ENCODE assay signal across 8 cellular contexts in genomic region chr22:23521442-23522113, GRCh38. TPM values are rescaled to one million over a fixed set of nuclear protein-coding genes. Genes with fewer than 3 reads are reported as not detected.
DNase-seq lines count a peak whose midpoint lies in the region; ATAC-seq and TF ChIP-seq lines count a peak whose summit lies in the region.

No MANE protein-coding gene starts in this region.

- peak in 3 of 5 experiments; percentile 7 to 53 (median 32) for TF ChIP-seq CTCF in tibial nerve (IDR thresholded peaks at IDR 0.05)

- H3K4me3 ChIP-seq in adipocyte (ENCODE audit: low read length) (peak overlapping the region; percentile 74), tibial nerve (peak overlapping the region; percentile 27 to 54 (median 44))

- no peaks in the 10 kb centered on the region for H3K27me3 ChIP-seq in adipocyte (replicated peaks; ENCODE audit: control insufficient read depth, insufficient read depth, low read length)
- no peaks in the 10 kb centered on the region for H3K27me3 ChIP-seq in tibial nerve

- H3K36me3 ChIP-seq in adipocyte (ENCODE audit: control insufficient read depth, insufficient read depth, low read length, severe bottlenecking) = no peaks in the 10 kb centered on the region
- H3K36me3 ChIP-seq in tibial nerve = no peaks in the 10 kb centered on the region

- intact Hi-C loops in cardiac septum (cut with DNase I) = loop anchor here (2.0 kb wide), 1 partner anchor 17 kb away; no protein-coding TSS in a partner anchor

- DNase-seq in C1 segment of cervical spinal cord (lab: John Stamatoyannopoulos, UW) = peak in 13 of 14 donors; percentile 42 to 92 (median 85)
- peak; percentile 97 for DNase-seq in NCI-H128 (lab: John Stamatoyannopoulos, UW; ENCODE audit: unreplicated experiment)
- peak; percentile 81 for DNase-seq in SW480 (ENCODE audit: low spot score)
- DNase-seq in adipocyte (ENCODE audit: low read depth) = peak; percentile 98
- DNase-seq in cardiac septum (ENCODE audit: low spot score) = peak; percentile 91
- DNase-seq in pons (ENCODE audit: low spot score) = peak; percentile 86
- peak; percentile 87 to 88 for DNase-seq in tibial nerve (ENCODE audit: low spot score in 2 of 2)

- H3K9me3 ChIP-seq in adipocyte (ENCODE audit: control insufficient read depth, low read length) (no peaks in the 10 kb centered on the region), tibial nerve (no peaks in the 10 kb centered on the region)

- WGBS in tibial nerve, 2 donors = 0 to 1% methylated on average over 36 to 53 of the region's 65 CpGs

- ATAC-seq in GM21717 (IDR thresholded peaks at IDR 0.05; ENCODE audit: unreplicated experiment) = peak; percentile 68

- peak in 1 of 2 donors; percentile 84 for TF ChIP-seq EP300 in tibial nerve (IDR thresholded peaks at IDR 0.05)

- peak; percentile 25 to 67 for TF ChIP-seq POLR2A in tibial nerve (IDR thresholded peaks at IDR 0.05)

- peak overlapping the region; percentile 90 to 99 (median 94) for H3K27ac ChIP-seq in tibial nerve

- H3K9ac ChIP-seq in adipocyte (ENCODE audit: low read length) = peak overlapping the region; percentile 84

- H3K4me1 ChIP-seq in adipocyte (ENCODE audit: control insufficient read depth, insufficient read depth, low read length) = peaks cover 9% of the 10 kb centered on the region
- peaks cover 0 to 50% (median 24%) of the 10 kb centered on the region in 4 donors for H3K4me1 ChIP-seq in tibial nerve

RNA-seq across cellular contexts. Expression of gene IGLL1, which starts 58.5 kb away (rescaled TPM):
- not detected for total RNA-seq in cardiac septum
- total RNA-seq in tibial nerve = not detected

Comparison
In these comparisons a context has a peak if more than half of its experiments do, and no peak if none do; other contexts are left out.
1. Peak in every context shown above with its lines: DNase-seq, ATAC-seq, H3K4me3 ChIP-seq and H3K27ac ChIP-seq.